1 cellular context compared by ENCODE assay signal in the genomic region with DNA sequence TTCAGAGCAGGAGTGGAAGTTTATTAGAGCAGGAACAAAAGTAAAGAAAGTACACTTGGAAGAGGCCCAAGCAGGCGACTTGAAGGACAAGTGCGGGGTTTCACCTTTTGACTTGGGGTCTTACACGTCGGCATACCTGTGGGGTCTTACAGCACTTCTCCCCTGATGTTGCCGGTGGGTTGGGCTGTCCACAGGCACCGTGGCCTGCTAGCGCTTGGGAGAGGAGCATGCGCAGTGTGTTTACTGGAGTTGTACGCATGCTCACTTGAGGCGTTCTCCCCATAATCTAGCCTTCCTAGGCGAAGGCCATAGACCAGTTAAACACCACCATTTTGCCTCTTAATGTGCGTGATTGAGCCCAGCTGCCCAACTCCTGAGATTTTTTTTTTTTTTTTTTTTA.
TF ChIP-seq lines count a peak whose summit lies in the region.

No MANE protein-coding gene starts in this region.

TF ChIP-seq in GM23338, 12 proteins besides CTCF, POLR2A, EP300 and RAD21 (continued from another document):
- TF ChIP-seq ZNF462 (CRISPR knock-in tag; IDR thresholded peaks at IDR 0.05) (no peak), EZH2phosphoT487 (IDR thresholded peaks at IDR 0.05; ENCODE audit: unreplicated experiment) (no peak), NANOG (IDR thresholded peaks at IDR 0.05; ENCODE audit: borderline replicate concordance) (no peak), CREB1 (CRISPR knock-in tag; IDR thresholded peaks at IDR 0.05; ENCODE audit: low read depth) (no peak), POLR2AphosphoS5 (IDR thresholded peaks at IDR 0.05; ENCODE audit: low read depth) (no peak)
